In the genomic region with DNA sequence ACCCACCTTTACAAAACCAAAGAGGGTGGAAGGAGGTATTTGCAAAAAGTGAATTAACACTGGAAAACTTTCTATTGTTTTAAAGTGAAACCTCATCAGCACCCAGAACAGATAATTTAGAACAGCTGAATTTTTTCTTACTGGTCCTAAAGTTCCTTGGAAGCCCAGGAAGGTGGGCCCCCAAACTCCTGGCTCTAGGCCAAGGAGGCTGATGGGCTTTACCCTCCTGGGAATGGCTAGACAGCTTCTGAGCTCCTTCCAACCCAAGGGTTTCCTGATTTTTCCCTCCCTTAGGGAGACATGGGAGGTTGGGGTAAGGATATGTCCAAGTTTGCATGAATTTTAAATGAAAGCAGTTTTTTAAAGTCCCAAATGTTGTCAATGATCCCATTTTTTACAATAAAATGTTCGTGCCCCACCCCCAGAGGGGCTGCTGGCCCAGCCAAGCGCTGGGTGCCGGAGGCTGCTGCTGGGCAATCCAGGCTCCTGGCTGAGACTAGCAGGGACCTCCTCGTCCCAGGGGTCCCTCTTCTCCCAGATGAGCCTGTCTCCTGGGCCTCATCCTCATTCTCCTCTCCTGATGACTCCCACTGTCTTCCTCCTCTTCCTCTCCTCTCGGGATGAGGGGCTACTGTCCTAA, we compare ENCODE assay signal across 19 cellular contexts.
"Had no signal": no experiment of that assay in that cellular context is flagged by ENCODE, and none has a peak within 500 bp of the region (broad histone marks: within the 10 kb centered on the region; RNA-seq: fewer than 3 reads in every experiment).

No MANE protein-coding gene starts in this region.

- H3K9me3 ChIP-seq: colonic mucosa, ovary, right lobe of liver, uterus had no signal

- H3K27me3 ChIP-seq: colonic mucosa, ovary, right lobe of liver, uterus had no signal

- H3K4me3 ChIP-seq: colonic mucosa, ovary, right lobe of liver, uterus had no signal

- H3K4me1 ChIP-seq: colonic mucosa, uterus had no signal

- H3K27me3 Mint-ChIP-seq: activated naive CD8-positive, alpha-beta T cell treated with anti-CD3 and anti-CD28 coated beads, Interleukin-2, amount 50 U/mL, for 24 hours; activated T-cell treated with anti-CD3 and anti-CD28 coated beads, Interleukin-2, amount 50 U/mL, for 24 hours; progenitor cell of endocrine pancreas; stimulated activated naive CD8-positive, alpha-beta T cell treated with anti-CD3 and anti-CD28 coated beads, Interleukin-15, amount 100 ng/mL, for 72 hours; type B pancreatic cell had no signal

- H3K9me3 Mint-ChIP-seq: activated naive CD8-positive, alpha-beta T cell treated with anti-CD3 and anti-CD28 coated beads, Interleukin-2, amount 50 U/mL, for 24 hours; activated T-cell treated with anti-CD3 and anti-CD28 coated beads, Interleukin-2, amount 50 U/mL, for 24 hours; nephron; stimulated activated naive CD8-positive, alpha-beta T cell treated with anti-CD3 and anti-CD28 coated beads, Interleukin-15, amount 100 ng/mL, for 72 hours; type B pancreatic cell had no signal

- H3K27ac ChIP-seq: colonic mucosa, ovary, right lobe of liver, uterus had no signal

- DNase-seq: activated CD4-positive, alpha-beta T cell treated with anti-CD3 and anti-CD28 coated beads for 4 hours; activated CD4-positive, alpha-beta T cell treated with anti-CD3 and anti-CD28 coated beads, Interleukin-2, amount 50 U/mL, for 48 hours; activated CD4-positive, CD25-positive, alpha-beta regulatory T cell; activated CD8-positive, alpha-beta memory T cell treated with anti-CD3 and anti-CD28 coated beads, Interleukin-2, amount 50 U/mL, for 48 hours; activated gamma-delta T cell; activated naive CD4-positive, alpha-beta T cell treated with anti-CD3 and anti-CD28 coated beads, Interleukin-2, amount 50 U/mL, for 16 hours; activated naive CD8-positive, alpha-beta T cell treated with anti-CD3 and anti-CD28 coated beads, Interleukin-2, amount 50 U/mL, for 24 hours; activated T-cell treated with anti-CD3 and anti-CD28 coated beads, Interleukin-2, amount 50 U/mL, for 24 hours; colonic mucosa; effector memory CD4-positive, alpha-beta T cell; stimulated activated CD4-positive, alpha-beta T cell treated with anti-CD3 and anti-CD28 coated beads, Interleukin-2, amount 100 ng/mL, for 48 hours; stimulated activated naive CD8-positive, alpha-beta T cell treated with anti-CD3 and anti-CD28 coated beads, Interleukin-15, amount 100 ng/mL, for 72 hours; T-helper 1 cell had no signal

- H3K4me3 Mint-ChIP-seq: activated naive CD8-positive, alpha-beta T cell treated with anti-CD3 and anti-CD28 coated beads, Interleukin-2, amount 50 U/mL, for 24 hours; activated T-cell treated with anti-CD3 and anti-CD28 coated beads, Interleukin-2, amount 50 U/mL, for 24 hours; nephron; stimulated activated naive CD8-positive, alpha-beta T cell treated with anti-CD3 and anti-CD28 coated beads, Interleukin-15, amount 100 ng/mL, for 72 hours; type B pancreatic cell had no signal

- H3K36me3 ChIP-seq: colonic mucosa, ovary, uterus had no signal

- H3K27ac Mint-ChIP-seq: activated T-cell treated with anti-CD3 and anti-CD28 coated beads, Interleukin-2, amount 50 U/mL, for 24 hours; progenitor cell of endocrine pancreas; type B pancreatic cell had no signal

- ATAC-seq: activated naive CD8-positive, alpha-beta T cell treated with anti-CD3 and anti-CD28 coated beads, Interleukin-2, amount 50 U/mL, for 24 hours; stimulated activated naive CD8-positive, alpha-beta T cell treated with anti-CD3 and anti-CD28 coated beads, Interleukin-15, amount 100 ng/mL, for 72 hours had no signal
